12 cellular contexts compared by ENCODE assay signal in the genomic region with DNA sequence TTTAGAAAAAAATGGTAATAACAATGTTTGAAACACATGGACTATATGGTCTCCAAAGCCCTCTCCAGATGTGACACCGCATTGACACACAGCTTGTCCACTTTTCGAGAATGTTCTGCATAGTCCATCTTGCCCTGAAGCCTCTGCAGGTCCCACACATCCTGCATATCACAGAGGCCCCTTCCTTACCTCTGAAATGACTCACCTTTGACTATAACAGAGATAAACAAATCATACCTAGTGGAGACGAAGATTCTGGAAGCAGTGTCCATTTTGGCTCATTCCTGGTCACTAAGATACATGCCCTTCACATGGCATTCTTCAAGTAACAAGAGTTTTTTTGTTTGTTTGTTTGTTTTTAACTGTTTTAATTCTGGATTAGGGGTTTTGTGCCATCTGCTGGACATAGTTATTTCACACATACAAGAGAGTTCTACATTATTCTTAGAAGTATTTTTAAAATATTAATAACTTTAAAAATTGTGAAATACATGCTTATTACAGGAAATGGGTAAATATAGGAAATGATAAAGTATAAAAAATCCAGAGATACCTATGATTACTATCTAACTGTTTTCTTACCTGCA. TPM values are rescaled to one million over a fixed set of nuclear protein-coding genes. Genes with fewer than 3 reads are reported as not detected.
A peak's percentile ranks its signal among the peaks of the same experiment; 100 is the strongest.
DNase-seq lines count a peak whose midpoint lies in the region; ATAC-seq, FAIRE-seq and TF ChIP-seq lines count a peak whose summit lies in the region.
"Had no signal": no experiment of that assay in that cellular context is flagged by ENCODE, and none has a peak within 500 bp of the region (broad histone marks: within the 10 kb centered on the region; RNA-seq: fewer than 3 reads in every experiment).

No MANE protein-coding gene starts in this region.

- H3K9me3 ChIP-seq in sigmoid colon: no peaks in the 10 kb centered on the region
- H3K9me3 ChIP-seq: thoracic aorta had no signal

- no peak for DNase-seq in GM12864 (ENCODE audit: low read depth)
- DNase-seq in bronchial epithelial cell (ENCODE audit: low read depth): peak; percentile 8
- DNase-seq in progenitor cell of endocrine pancreas (ENCODE audit: low spot score, unreplicated experiment): no peak
- DNase-seq in activated naive CD4-positive, alpha-beta T cell treated with Interleukin-2 at 50 U/mL for 16 hours: no peak
- no peak for DNase-seq in sigmoid colon
- DNase-seq in iPS-NIHi11 (ENCODE audit: low spot score): no peak
- DNase-seq: activated B cell treated with CpG ODN at 0.5 μM for 24 hours, activated T-cell treated with anti-CD3 and anti-CD28 coated beads for 4 hours, anterior cingulate cortex had no signal

- H3K27ac ChIP-seq in sigmoid colon: no peak overlapping the region
- H3K27ac ChIP-seq: thoracic aorta had no signal

- H3K27me3 ChIP-seq in bronchial epithelial cell (ENCODE audit: control insufficient read depth, insufficient read depth, low read length): no peaks in the 10 kb centered on the region
- no peaks in the 10 kb centered on the region for H3K27me3 ChIP-seq in sigmoid colon

- no peak overlapping the region for H3K27ac Mint-ChIP-seq in progenitor cell of endocrine pancreas

- H3K4me3 ChIP-seq in GM12864 (ENCODE audit: low read depth, low read length): no peak overlapping the region
- no peak overlapping the region for H3K4me3 ChIP-seq in bronchial epithelial cell (ENCODE audit: low read depth, low read length)
- no peak overlapping the region for H3K4me3 ChIP-seq in sigmoid colon
- H3K4me3 ChIP-seq: thoracic aorta had no signal

- intact Hi-C loops in sigmoid colon (cut with DNase I): no loop called here

- H3K4me1 ChIP-seq in sigmoid colon: no peaks in the 10 kb centered on the region

- H3K9me3 Mint-ChIP-seq in progenitor cell of endocrine pancreas (ENCODE audit: low read depth): no peaks in the 10 kb centered on the region
- H3K9me3 Mint-ChIP-seq: activated B cell treated with CpG ODN at 0.5 μM for 24 hours had no signal

- TF ChIP-seq EP300 in sigmoid colon (IDR thresholded peaks at IDR 0.05): no peak

- no peak for ATAC-seq in HG03571 (IDR thresholded peaks at IDR 0.05; ENCODE audit: unreplicated experiment)

- no peaks in the 10 kb centered on the region for H3K4me1 Mint-ChIP-seq in progenitor cell of endocrine pancreas (ENCODE audit: low read depth)

- no peaks in the 10 kb centered on the region for H3K36me3 ChIP-seq in bronchial epithelial cell (ENCODE audit: control insufficient read depth, insufficient read depth, low read length)
- no peaks in the 10 kb centered on the region for H3K36me3 ChIP-seq in sigmoid colon
- H3K36me3 ChIP-seq: thoracic aorta had no signal

- no peaks in the 10 kb centered on the region for H3K36me3 Mint-ChIP-seq in progenitor cell of endocrine pancreas (ENCODE audit: insufficient read depth)

- TF ChIP-seq CTCF in GM12864 (IDR thresholded peaks at IDR 0.05; ENCODE audit: low read depth, low read length, missing control alignments) (peak; percentile 18), LNCAP (IDR thresholded peaks at IDR 0.05) (peak; percentile 52), bronchial epithelial cell (IDR thresholded peaks at IDR 0.05; ENCODE audit: insufficient read depth, low read length, severe bottlenecking) (no peak), progenitor cell of endocrine pancreas (IDR thresholded peaks at IDR 0.05; ENCODE audit: unreplicated experiment) (peak; percentile 26), sigmoid colon (IDR thresholded peaks at IDR 0.05) (no peak)

- FAIRE-seq in bronchial epithelial cell (lab: Jason Lieb, UNC): no peak

- no peak for TF ChIP-seq POLR2A in sigmoid colon (IDR thresholded peaks at IDR 0.05)

- no peak overlapping the region for H3K4me3 Mint-ChIP-seq in progenitor cell of endocrine pancreas (ENCODE audit: low read depth)
- H3K4me3 Mint-ChIP-seq: activated B cell treated with CpG ODN at 0.5 μM for 24 hours had no signal

- peaks cover 3% of the 10 kb centered on the region for H3K27me3 Mint-ChIP-seq in progenitor cell of endocrine pancreas
- H3K27me3 Mint-ChIP-seq: activated B cell treated with CpG ODN at 0.5 μM for 24 hours had no signal

- WGBS in sigmoid colon, 2 donors: 66 to 68% methylated on average over 3 of the region's 3 CpGs

RNA-seq across cellular contexts. Expression of gene ARL14EPL, which starts 5.1 kb away (rescaled TPM):
- total RNA-seq in bronchial epithelial cell (not detected in 2 replicates), progenitor cell of endocrine pancreas (not detected in 2 replicates), sigmoid colon (not detected)
- polyA plus RNA-seq in sigmoid colon: under 1 TPM in 1 of 3 donors, not detected in 2; 0.04 TPM
- total RNA-seq: activated B cell treated with CpG ODN at 0.5 μM for 24 hours had no signal

RNA-seq across cellular contexts. Expression of gene COMMD10, which starts 47.5 kb away (rescaled TPM):
- total RNA-seq in bronchial epithelial cell: 29.1 and 30.3 TPM in 2 replicates
- 30.9 and 31.6 TPM in 2 replicates for total RNA-seq in progenitor cell of endocrine pancreas
- total RNA-seq in sigmoid colon: 10 to 100 TPM; 27.3 to 47.7 (median 41.3) TPM
- polyA plus RNA-seq in sigmoid colon: 10 to 100 TPM; 17.8 to 28.7 (median 21.6) TPM

Comparison
In these comparisons a context has a peak if more than half of its experiments do, and no peak if none do; other contexts are left out.
1. CTCF ChIP-seq: peak in GM12864 (single experiment), LNCAP (single experiment) and progenitor cell of endocrine pancreas (single experiment); none in bronchial epithelial cell (single experiment) and sigmoid colon (0 of 4).